In the genomic region with DNA sequence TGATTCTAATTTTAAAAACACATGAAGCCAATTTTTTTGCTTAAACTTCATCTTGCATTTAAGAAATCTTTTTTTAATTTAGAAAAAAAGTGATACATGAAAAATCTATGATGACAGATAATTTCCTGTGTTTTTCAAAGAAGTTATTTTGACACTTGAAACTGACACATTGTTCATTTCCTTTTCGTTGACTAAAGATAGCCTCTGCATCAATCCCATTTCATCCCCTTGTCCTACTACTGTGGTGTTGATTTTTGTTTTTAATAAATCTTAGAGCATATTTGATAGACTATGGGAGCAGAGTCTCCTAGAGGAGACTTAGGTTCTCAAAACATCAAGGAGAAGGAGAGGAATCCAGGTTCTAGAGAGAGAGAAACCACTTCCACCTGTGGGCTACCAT, we compare ENCODE assay signal across 29 cellular contexts.
"Had no signal": no experiment of that assay in that cellular context is flagged by ENCODE, and none has a peak within 500 bp of the region (broad histone marks: within the 10 kb centered on the region; RNA-seq: fewer than 3 reads in every experiment).

No MANE protein-coding gene starts in this region.

- H3K4me1 ChIP-seq: heart left ventricle, left lung, lower lobe of right lung, parathyroid adenoma, psoas muscle, sigmoid colon had no signal

- H2AFZ ChIP-seq: neural progenitor cell, parathyroid adenoma had no signal

- H3K27me3 ChIP-seq: heart left ventricle, left lung, neural progenitor cell, sigmoid colon had no signal

- H3K4me3 ChIP-seq: heart left ventricle, left lung, lower lobe of right lung, neural progenitor cell, psoas muscle, sigmoid colon, smooth muscle cell, thoracic aorta had no signal

- ATAC-seq: effector memory CD8-positive, alpha-beta T cell; esophagus mucosa; heart left ventricle; left lung; lower lobe of right lung; naive thymus-derived CD8-positive, alpha-beta T cell; psoas muscle had no signal

- H3K9me3 ChIP-seq: heart left ventricle, left lung, lower lobe of right lung, psoas muscle, sigmoid colon, thoracic aorta had no signal

- H3K27ac Mint-ChIP-seq: activated T-helper 2 cell treated with anti-CD3 and anti-CD28 coated beads, Interferon-gamma antibody, Interleukin-2, Interleukin-4, amounts not matched to agents 10 μg/mL and 5 μg/mL and 100 μg/mL, durations not matched to agents 14 hours and 24 hours and 36 hours; neural progenitor cell had no signal

- H3K4me2 ChIP-seq: neural progenitor cell, smooth muscle cell had no signal

- H3K27me3 Mint-ChIP-seq: naive thymus-derived CD8-positive, alpha-beta T cell had no signal

- H3K36me3 Mint-ChIP-seq: neural progenitor cell had no signal

- H3K79me2 ChIP-seq: parathyroid adenoma had no signal

- H3K9ac ChIP-seq: neural progenitor cell, parathyroid adenoma had no signal

- H3K4me3 Mint-ChIP-seq: effector memory CD8-positive, alpha-beta T cell; neural progenitor cell had no signal

- H3K27ac ChIP-seq: heart left ventricle, left lung, lower lobe of right lung, neural progenitor cell, parathyroid adenoma, psoas muscle, sigmoid colon, thoracic aorta, VCaP had no signal

- H3K9me3 Mint-ChIP-seq: activated T-helper 2 cell treated with anti-CD3 and anti-CD28 coated beads, Interferon-gamma antibody, Interleukin-2, Interleukin-4, amounts not matched to agents 10 μg/mL and 5 μg/mL and 100 μg/mL, durations not matched to agents 14 hours and 24 hours and 36 hours; effector memory CD8-positive, alpha-beta T cell; naive thymus-derived CD8-positive, alpha-beta T cell; neural progenitor cell had no signal

- FAIRE-seq: endothelial cell of umbilical vein, TTC549, urothelium cell line had no signal

- DNase-seq: activated CD4-positive, alpha-beta T cell treated with anti-CD3 and anti-CD28 coated beads for 4 hours; activated CD4-positive, alpha-beta T cell treated with anti-CD3 and anti-CD28 coated beads, Interleukin-2, amount 50 U/mL, for 4 hours; activated T-cell treated with anti-CD3 and anti-CD28 coated beads for 4 hours; amygdala; caudate nucleus; cortex of kidney; effector memory CD8-positive, alpha-beta T cell; foreskin fibroblast; heart left ventricle; left lung; lower lobe of right lung; mesenchymal stem cell; naive thymus-derived CD8-positive, alpha-beta T cell; occipital lobe; psoas muscle; sigmoid colon; stimulated activated CD4-positive, alpha-beta T cell treated with anti-CD3 and anti-CD28 coated beads, Interleukin-2, amount 100 ng/mL, for 24 hours; stimulated activated naive CD4-positive, alpha-beta T cell; trophoblast cell had no signal

- H3K36me3 ChIP-seq: heart left ventricle, left lung, lower lobe of right lung, neural progenitor cell, sigmoid colon, thoracic aorta had no signal
